ENCODE assay signal across 8 cellular contexts in genomic region chr1:13699936-13700520, GRCh38. TPM values are rescaled to one million over a fixed set of nuclear protein-coding genes. Genes with fewer than 3 reads are reported as not detected.
DNase-seq lines count a peak whose midpoint lies in the region; ATAC-seq, FAIRE-seq and TF ChIP-seq lines count a peak whose summit lies in the region.

PRDM2 (plus strand) TSS chr1:13700188; CDS start chr1:13715606, 15,418 bp downstream.

- WGBS in GM12878 (ENCODE audit: insufficient coverage, insufficient replicate concordance, low lambda C conversion rate, missing lambda C conversion rate): under 1% methylated on average over 33 of the region's 87 CpGs

- SMC1A ChIA-PET in GM12878 (lab: Charles Lee; ENCODE audit: uncharacterized antibody, unreplicated experiment): interaction anchor here (1.0 to 19.7 kb wide), 6 partner anchors 8 to 57 kb away, joined by 3 to 425 read pairs (median 4); no protein-coding TSS in a partner anchor

- H3K4me2 ChIP-seq in GM12878 (ENCODE audit: control insufficient read depth, insufficient read depth): peak within 1 kb of the TSS; percentile 100

- in situ Hi-C loops in GM12878 (cut with MboI): loop anchor here (25.0 kb wide), 1 partner anchor 1638 kb away; the partner anchor contains the start of gene TNFRSF8

- peaks cover 58% of the 10 kb centered on the region for H3K79me2 ChIP-seq in GM12878 (ENCODE audit: control insufficient read depth, insufficient read depth, low read length)

- no peaks in the 10 kb centered on the region for H4K20me1 ChIP-seq in GM12878 (ENCODE audit: control insufficient read depth, insufficient read depth)

- TF ChIP-seq CTCF in BE2C (IDR thresholded peaks at IDR 0.05; ENCODE audit: low read depth, low read length) (no peak), GM12878 (IDR thresholded peaks at IDR 0.05 in 2 of 3, conservative IDR thresholded peaks at IDR 0.05 in 1 of 3; ENCODE audit: control insufficient read depth in 2 of 3, extremely low read depth in 1 of 3, insufficient read depth in 1 of 3, low read depth in 3 of 3, low read length in 3 of 3) (no peak)

- intact Hi-C loops in GM12878 (cut with micrococcal nuclease; ENCODE audit: unreplicated experiment): loop anchor here (5.0 kb wide), 2 partner anchors 33 to 52 kb away; no protein-coding TSS in a partner anchor

- no TSS peak for BruUV-seq in GM12878 (replicated peaks; lab: Mats Ljungman, UMichigan)

- RAD21 ChIA-PET in GM12878 (lab: Charles Lee; ENCODE audit: unreplicated experiment): interaction anchor here (1.0 to 17.5 kb wide), 4 partner anchors 13 to 28 kb away, joined by 3 to 367 read pairs (median 14); no protein-coding TSS in a partner anchor

- H3K27ac ChIP-seq in GM12878 (ENCODE audit: control insufficient read depth, insufficient read depth) (peak within 1 kb of the TSS; percentile 96), skin epidermis (peak within 1 kb of the TSS; percentile 91 to 99 (median 97))

- TF ChIP-seq POLR2A in GM12878 (IDR thresholded peaks at IDR 0.05; ENCODE audit: low read depth, low read length): peak; percentile 58

- DNase-seq in BE2C (peak; percentile 52), GM19238 (ENCODE audit: insufficient read length, low spot score) (peak; percentile 60), T1000 (lab: John Stamatoyannopoulos, UW) (peak; percentile 35), GM12878 (ENCODE audit: low read depth, low spot score) (no peak), NCI-H524 treated with DMSO at 0.1 percent for 48 hours (lab: John Stamatoyannopoulos, UW) (no peak)

- ATAC-seq in HG03571 (IDR thresholded peaks at IDR 0.05; ENCODE audit: unreplicated experiment) (peak; percentile 34), GM12878 (peak; percentile 28)

- H3K4me3 ChIP-seq in BE2C (ENCODE audit: low read depth, low read length) (peak within 1 kb of the TSS; percentile 60), GM12878 (peak within 1 kb of the TSS; percentile 89), iPS-15b (ENCODE audit: low read depth, low read length) (peak within 1 kb of the TSS; percentile 66), skin epidermis (peak within 1 kb of the TSS; percentile 62 to 83 (median 77))

- POLR2A ChIA-PET in GM12878 (lab: Charles Lee): interaction anchor here (1.0 to 5.1 kb wide), 7 partner anchors 9 to 49 kb away, joined by 3 to 60 read pairs (median 7); no protein-coding TSS in a partner anchor

- H3K27me3 ChIP-seq in BE2C (no peaks in the 10 kb centered on the region), GM12878 (replicated peaks in 1 of 2; ENCODE audit: control insufficient read depth in 2 of 2, insufficient read depth in 2 of 2, low read length in 1 of 2) (no peaks in the 10 kb centered on the region), iPS-15b (ENCODE audit: control insufficient read depth, insufficient read depth, low read length) (peaks cover 34% of the 10 kb centered on the region)

- CTCF ChIA-PET in GM12878 (lab: Yijun Ruan, JAX): interaction anchor here (10.6 kb wide), 1 partner anchor 28 kb away, joined by 212 read pairs; no protein-coding TSS in a partner anchor

- no peaks in the 10 kb centered on the region for H3K9me3 ChIP-seq in BE2C
- no peaks in the 10 kb centered on the region; the same call in 2 of the 3 replicates for H3K9me3 ChIP-seq in GM12878 (replicated peaks; ENCODE audit: control insufficient read depth, insufficient read depth, low read length)
- no peaks in the 10 kb centered on the region for H3K9me3 ChIP-seq in iPS-15b (ENCODE audit: control insufficient read depth, insufficient read depth, low read length)

- TF ChIP-seq RAD21 in GM12878 (IDR thresholded peaks at IDR 0.05; ENCODE audit: insufficient read depth, low read depth, low read length): no peak

- peak within 1 kb of the TSS; percentile 88 for H2AFZ ChIP-seq in GM12878 (ENCODE audit: control insufficient read depth, low read depth, low read length)

- H3K4me1 ChIP-seq in BE2C (no peaks in the 10 kb centered on the region), GM12878 (ENCODE audit: control insufficient read depth, insufficient read depth, low read length) (peaks cover 22% of the 10 kb centered on the region), iPS-15b (ENCODE audit: control insufficient read depth, insufficient read depth, low read length) (no peaks in the 10 kb centered on the region)

- TF ChIP-seq EP300 in GM12878 (IDR thresholded peaks at IDR 0.05; ENCODE audit: borderline replicate concordance in 1 of 2, control insufficient read depth in 1 of 2, low read depth in 2 of 2, low read length in 2 of 2): no peak

- peak within 1 kb of the TSS; percentile 90 for H3K9ac ChIP-seq in GM12878 (ENCODE audit: control insufficient read depth, insufficient read depth, low read length)
- peak within 1 kb of the TSS; percentile 26 for H3K9ac ChIP-seq in iPS-15b (ENCODE audit: low read depth, low read length)

- H3K36me3 ChIP-seq in BE2C: no peaks in the 10 kb centered on the region
- H3K36me3 ChIP-seq in GM12878 (ENCODE audit: control insufficient read depth in 2 of 2, insufficient read depth in 2 of 2, low read length in 1 of 2): no peaks in the 10 kb centered on the region
- H3K36me3 ChIP-seq in iPS-15b (ENCODE audit: control insufficient read depth, insufficient read depth, low read length): no peaks in the 10 kb centered on the region

- no peak for FAIRE-seq in GM12878 (lab: Jason Lieb, UNC)

TF ChIP-seq in GM12878, 131 proteins besides CTCF, POLR2A, EP300 and RAD21 (continues in another document):
- TF ChIP-seq MEF2B (IDR thresholded peaks at IDR 0.05; ENCODE audit: partially characterized antibody, poor library complexity, severe bottlenecking) (peak; percentile 61), POLR2AphosphoS2 (IDR thresholded peaks at IDR 0.05; ENCODE audit: low read depth, low read length) (peak; percentile 56), MAX (IDR thresholded peaks at IDR 0.05; ENCODE audit: low read depth, low read length) (peak; percentile 34; the same call in 1 of the 2 replicates), NR2F1 (conservative IDR thresholded peaks at IDR 0.05) (peak; percentile 69; the same call in 1 of the 2 replicates), GATAD2B (conservative IDR thresholded peaks at IDR 0.05; ENCODE audit: low read depth) (peak; percentile 88; the same call in 1 of the 2 replicates), ZNF592 (IDR thresholded peaks at IDR 0.05) (peak; percentile 22; the same call in 1 of the 2 replicates), TARDBP (IDR thresholded peaks at IDR 0.05; ENCODE audit: borderline replicate concordance) (no peak), ZNF24 (IDR thresholded peaks at IDR 0.05) (no peak), ZNF384 (IDR thresholded peaks at IDR 0.05; ENCODE audit: borderline replicate concordance, low read depth, low read length) (no peak), DPF2 (IDR thresholded peaks at IDR 0.05) (no peak), CHD2 (IDR thresholded peaks at IDR 0.05; ENCODE audit: borderline replicate concordance, low read depth, low read length) (no peak), NR2C2 (IDR thresholded peaks at IDR 0.05; ENCODE audit: borderline replicate concordance, control insufficient read depth, insufficient read length, low read depth) (no peak)

RNA-seq across cellular contexts. Expression of gene PRDM2, which starts in this region (rescaled TPM):
- polyA plus RNA-seq in BE2C (2012; ENCODE audit: insufficient read depth, insufficient read length, low read depth): 15.2 TPM
- total RNA-seq in GM12878 (2013; cell fraction: nucleolus; rRNA removed): 168 and 185 TPM in 2 replicates
- total RNA-seq in GM12878 (2014; rRNA removed): 13.1 and 14.2 TPM in 2 replicates
- 21.7 and 24.3 TPM in 2 replicates for total RNA-seq in GM12878 (2014; rRNA removed; fragmentation: Illumina TruSeq; extraction: Trizol)
- 45.1 and 56.5 TPM in 2 replicates for total RNA-seq in GM12878 (2021)
- 22.8 TPM for polyA plus RNA-seq in GM12878 (2011; ENCODE audit: low read depth)
- polyA plus RNA-seq in GM12878 (2011; rRNA removed): 26.1 and 26.3 TPM in 2 replicates
- 15.5 and 17.1 TPM in 2 replicates for polyA plus RNA-seq in GM12878 (2011; cell fraction: cytosol; rRNA removed)
- polyA plus RNA-seq in GM12878 (2011; cell fraction: nucleus; rRNA removed): 30.2 and 33.6 TPM in 2 replicates
- polyA plus RNA-seq in GM12878 (2012): 29.8 and 30.5 TPM in 2 replicates
- 36.1 and 40.1 TPM in 2 replicates for polyA plus RNA-seq in GM12878 (2014; fragmentation: Illumina TruSeq; extraction: Trizol)
- polyA plus RNA-seq in GM12878 (2014; fragmentation: Nextera tagmentation; extraction: Ambion mirVana): 1 to 10 TPM; 8.4 to 8.6 TPM
- polyA plus RNA-seq in GM12878 (2014; rRNA removed): 25.8 and 30.8 TPM in 2 replicates
- polyA plus RNA-seq in GM12878 (2016; fragmentation: Nextera tagmentation; extraction: Ambion mirVana): 10 to 100 TPM; 19.0 to 25.2 TPM
- 30.3 and 31.2 TPM in 2 replicates for polyA minus RNA-seq in GM12878 (2011; rRNA and poly(A)+ RNA removed)
- polyA minus RNA-seq in GM12878 (2011; cell fraction: cytosol; rRNA and poly(A)+ RNA removed): 18.5 and 19.5 TPM in 2 replicates
- polyA minus RNA-seq in GM12878 (2011; cell fraction: nucleus; rRNA and poly(A)+ RNA removed): 22.7 and 56.5 TPM in 2 replicates

Comparison
In these comparisons a context has a peak if more than half of its experiments do, and no peak if none do; other contexts are left out.
1. DNase-seq: peak in BE2C (single experiment), GM19238 (single experiment) and T1000 (single experiment); none in GM12878 (single experiment) and NCI-H524 treated with DMSO at 0.1 percent for 48 hours (single experiment).
2. Peak in every context shown above with its lines, with median percentiles within 50 percentile points of each other: H3K4me3 ChIP-seq.